ENCODE assay signal across 17 cellular contexts in genomic region chr17:41340496-41340895, GRCh38. TPM values are rescaled to one million over a fixed set of nuclear protein-coding genes. Genes with fewer than 3 reads are reported as not detected.
DNase-seq lines count a peak whose midpoint lies in the region; ATAC-seq and TF ChIP-seq lines count a peak whose summit lies in the region.
"Had no signal": no experiment of that assay in that cellular context is flagged by ENCODE, and none has a peak within 500 bp of the region (broad histone marks: within the 10 kb centered on the region; RNA-seq: fewer than 3 reads in every experiment).

No MANE protein-coding gene starts in this region.

- WGBS in trophoblast cell (ENCODE audit: extremely low coverage, insufficient coverage, insufficient read length) = no CpG with 5 or more reads among the region's 3 CpGs
- WGBS in psoas muscle, 3 donors = 35 to 44% (median 35%) methylated on average over 3 of the region's 3 CpGs

- H2AFZ ChIP-seq in GM23338 (no peak overlapping the region), trophoblast cell (ENCODE audit: insufficient read depth, low read length, poor library complexity) (no peak overlapping the region)

- peaks cover 19% of the 10 kb centered on the region for H3K9me3 Mint-ChIP-seq in activated CD4-positive, alpha-beta memory T cell treated with anti-CD3 and anti-CD28 coated beads, Interleukin-2, amount 10 ng/mL, durations not matched to agents 7 days and 5 days
- peaks cover 13% of the 10 kb centered on the region for H3K9me3 Mint-ChIP-seq in activated CD4-positive, alpha-beta memory T cell treated with anti-CD3 and anti-CD28 coated beads for 36 hours
- peaks cover 24% of the 10 kb centered on the region for H3K9me3 Mint-ChIP-seq in GM23338
- H3K9me3 Mint-ChIP-seq in central memory CD8-positive, alpha-beta T cell = peaks cover 6% of the 10 kb centered on the region

- no peak overlapping the region for H3K14ac ChIP-seq in trophoblast cell (ENCODE audit: low read length)

- CTCF ChIA-PET in activated CD4-positive, alpha-beta memory T cell treated with anti-CD3 and anti-CD28 coated beads, Interleukin-2, amount 10 ng/mL, durations not matched to agents 7 days and 5 days (lab: Charles Lee) = interaction anchor here (2.2 to 2.4 kb wide), 2 partner anchors 11 to 18 kb away, joined by 9 to 14 read pairs; no protein-coding TSS in a partner anchor
- CTCF ChIA-PET in activated CD4-positive, alpha-beta memory T cell treated with anti-CD3 and anti-CD28 coated beads for 36 hours (lab: Charles Lee) = interaction anchor here (1.3 to 2.8 kb wide), 3 partner anchors 11 to 209 kb away, joined by 3 to 10 read pairs (median 6); no protein-coding TSS in a partner anchor

- H4K12ac ChIP-seq in trophoblast cell (ENCODE audit: low read depth, low read length) = no peak overlapping the region

- H3K36me3 ChIP-seq in GM23338 (ENCODE audit: insufficient read depth) (no peaks in the 10 kb centered on the region), trophoblast cell (ENCODE audit: control insufficient read depth in 1 of 2, insufficient read depth in 2 of 2, low read length in 2 of 2) (no peaks in the 10 kb centered on the region), psoas muscle (ENCODE audit: insufficient read depth in 1 of 2, low read depth in 1 of 2) (no peaks in the 10 kb centered on the region)
- H3K36me3 ChIP-seq: stomach had no signal

- H2BK12ac ChIP-seq in trophoblast cell (ENCODE audit: low read length) = no peak overlapping the region

- POLR2A ChIA-PET in activated CD4-positive, alpha-beta memory T cell treated with anti-CD3 and anti-CD28 coated beads, Interleukin-2, amount 10 ng/mL, durations not matched to agents 7 days and 5 days (lab: Charles Lee) = interaction anchor here (1.6 to 2.3 kb wide), 2 partner anchors 32 to 63 kb away, joined by 4 to 13 read pairs; partner anchors contain the start of gene KRTAP16-1
- POLR2A ChIA-PET in activated CD4-positive, alpha-beta memory T cell treated with anti-CD3 and anti-CD28 coated beads for 36 hours (lab: Charles Lee) = interaction anchor here (1.5 to 1.8 kb wide), 2 partner anchors 64 to 326 kb away, joined by 4 to 6 read pairs; no protein-coding TSS in a partner anchor

- H3K79me2 ChIP-seq in GM23338 (replicated peaks; ENCODE audit: insufficient read depth) (no peaks in the 10 kb centered on the region), trophoblast cell (ENCODE audit: control insufficient read depth, insufficient read depth, low read length, poor library complexity) (peaks cover 2% of the 10 kb centered on the region)

- no peaks in the 10 kb centered on the region for H4K20me1 ChIP-seq in GM23338 (replicated peaks; ENCODE audit: insufficient read depth)

- H3K4me3 ChIP-seq in GM23338 (no peak overlapping the region), trophoblast cell (ENCODE audit: low read depth, low read length) (no peak overlapping the region), psoas muscle (no peak overlapping the region)
- H3K4me3 ChIP-seq: stomach had no signal

- H3K18ac ChIP-seq in trophoblast cell (ENCODE audit: low read length) = no peak overlapping the region

- peaks cover 15% of the 10 kb centered on the region for H3K36me3 Mint-ChIP-seq in activated CD4-positive, alpha-beta memory T cell treated with anti-CD3 and anti-CD28 coated beads, Interleukin-2, amount 10 ng/mL, durations not matched to agents 7 days and 5 days (ENCODE audit: low read depth)
- H3K36me3 Mint-ChIP-seq in activated CD4-positive, alpha-beta memory T cell treated with anti-CD3 and anti-CD28 coated beads for 36 hours = peaks cover 12% of the 10 kb centered on the region
- no peaks in the 10 kb centered on the region; the same call in 2 of the 3 replicates for H3K36me3 Mint-ChIP-seq in GM23338 (ENCODE audit: low read depth)
- peaks cover 20% of the 10 kb centered on the region for H3K36me3 Mint-ChIP-seq in central memory CD8-positive, alpha-beta T cell (ENCODE audit: insufficient read depth)

- H3K4me1 ChIP-seq in GM23338 (ENCODE audit: insufficient read depth) (no peaks in the 10 kb centered on the region), trophoblast cell (ENCODE audit: control insufficient read depth in 1 of 2, insufficient read depth in 2 of 2, low read length in 2 of 2) (peaks cover 3 to 5% of the 10 kb centered on the region in 2 experiments), psoas muscle (no peaks in the 10 kb centered on the region)

- peak overlapping the region; percentile 86 for H3K27ac Mint-ChIP-seq in activated CD4-positive, alpha-beta memory T cell treated with anti-CD3 and anti-CD28 coated beads, Interleukin-2, amount 10 ng/mL, durations not matched to agents 7 days and 5 days
- no peak overlapping the region for H3K27ac Mint-ChIP-seq in activated CD4-positive, alpha-beta memory T cell treated with anti-CD3 and anti-CD28 coated beads for 36 hours
- no peak overlapping the region for H3K27ac Mint-ChIP-seq in GM23338
- H3K27ac Mint-ChIP-seq in central memory CD8-positive, alpha-beta T cell (ENCODE audit: low read depth) = peak overlapping the region; percentile 98

- H3K9me3 ChIP-seq in trophoblast cell (ENCODE audit: insufficient read depth, low read depth, low read length) (peaks cover 3% of the 10 kb centered on the region), psoas muscle (no peaks in the 10 kb centered on the region)

- no peak for TF ChIP-seq CTCF in GM23338 (conservative IDR thresholded peaks at IDR 0.05; ENCODE audit: low read depth in 2 of 2)
- TF ChIP-seq CTCF in psoas muscle (IDR thresholded peaks at IDR 0.05) = no peak

- H4K8ac ChIP-seq in trophoblast cell (ENCODE audit: low read depth, low read length) = no peak overlapping the region

- H3K4me3 Mint-ChIP-seq in activated CD4-positive, alpha-beta memory T cell treated with anti-CD3 and anti-CD28 coated beads, Interleukin-2, amount 10 ng/mL, durations not matched to agents 7 days and 5 days = no peak overlapping the region
- H3K4me3 Mint-ChIP-seq in activated CD4-positive, alpha-beta memory T cell treated with anti-CD3 and anti-CD28 coated beads for 36 hours = no peak overlapping the region
- no peak overlapping the region for H3K4me3 Mint-ChIP-seq in GM23338
- peak overlapping the region; percentile 67 for H3K4me3 Mint-ChIP-seq in central memory CD8-positive, alpha-beta T cell

- no peak overlapping the region for H3K4me2 ChIP-seq in GM23338
- no peak overlapping the region for H3K4me2 ChIP-seq in trophoblast cell (ENCODE audit: low read length)

- peak overlapping the region; percentile 54 for H2BK120ac ChIP-seq in trophoblast cell (ENCODE audit: insufficient read depth, low read length, poor library complexity)

- intact Hi-C loops in activated CD4-positive, alpha-beta memory T cell treated with anti-CD3 and anti-CD28 coated beads for 36 hours (cut with micrococcal nuclease) = loop anchor here (5.0 kb wide), 1 partner anchor 327 kb away; no protein-coding TSS in a partner anchor
- intact Hi-C loops in psoas muscle (cut with DNase I) = no loop called here

- peaks cover 18% of the 10 kb centered on the region for H3K27me3 Mint-ChIP-seq in activated CD4-positive, alpha-beta memory T cell treated with anti-CD3 and anti-CD28 coated beads, Interleukin-2, amount 10 ng/mL, durations not matched to agents 7 days and 5 days
- H3K27me3 Mint-ChIP-seq in activated CD4-positive, alpha-beta memory T cell treated with anti-CD3 and anti-CD28 coated beads for 36 hours = peaks cover 1% of the 10 kb centered on the region
- H3K27me3 Mint-ChIP-seq in GM23338 (ENCODE audit: insufficient read depth, low read depth, poor library complexity) = peaks cover 5% of the 10 kb centered on the region
- no peaks in the 10 kb centered on the region for H3K27me3 Mint-ChIP-seq in central memory CD8-positive, alpha-beta T cell

- H3K27ac ChIP-seq in GM23338 (ENCODE audit: low read depth) = no peak overlapping the region
- H3K27ac ChIP-seq in trophoblast cell (ENCODE audit: low read depth, low read length) = no peak overlapping the region
- no peak overlapping the region for H3K27ac ChIP-seq in psoas muscle
- H3K27ac ChIP-seq: stomach had no signal

- DNase-seq in activated CD4-positive, alpha-beta memory T cell treated with anti-CD3 and anti-CD28 coated beads, Interleukin-2, amount 10 ng/mL, durations not matched to agents 7 days and 5 days = no peak
- DNase-seq in activated CD4-positive, alpha-beta memory T cell treated with anti-CD3 and anti-CD28 coated beads for 36 hours = no peak
- DNase-seq in GM23338 (ENCODE audit: low spot score) = peak; percentile 17
- DNase-seq in central memory CD8-positive, alpha-beta T cell (ENCODE audit: low spot score in 2 of 2) = no peak
- DNase-seq in trophoblast cell = peak in 1 of 2 donors; percentile 35
- DNase-seq in psoas muscle = no peak
- no peak for DNase-seq in activated effector memory CD4-positive, alpha-beta T cell treated with Interleukin-2 at 50 U/mL for 16 hours
- no peak for DNase-seq in NCI-H2171 (lab: John Stamatoyannopoulos, UW)
- DNase-seq: aorta, DMS53, mesendoderm, nucleus accumbens, SIG-M5, stomach had no signal

- H3K4ac ChIP-seq in trophoblast cell (ENCODE audit: low read depth, low read length) = no peak overlapping the region

- H3K79me1 ChIP-seq in trophoblast cell (ENCODE audit: low read length) = peaks cover 1% of the 10 kb centered on the region

- no peaks in the 10 kb centered on the region for H3K27me3 ChIP-seq in GM23338 (ENCODE audit: insufficient read depth)
- no peaks in the 10 kb centered on the region for H3K27me3 ChIP-seq in trophoblast cell (ENCODE audit: insufficient read depth, low read length)
- H3K27me3 ChIP-seq in psoas muscle (ENCODE audit: insufficient read depth in 3 of 3, low read length in 2 of 3) = no peaks in the 10 kb centered on the region
- H3K27me3 ChIP-seq: stomach had no signal

- peak overlapping the region; percentile 25 for H2AK5ac ChIP-seq in trophoblast cell (ENCODE audit: low read length)

- H2BK5ac ChIP-seq in trophoblast cell (ENCODE audit: low read depth, low read length, poor library complexity) = no peak overlapping the region

- H3K9me2 ChIP-seq in GM23338 (ENCODE audit: insufficient read depth) = peaks cover 4% of the 10 kb centered on the region; the same call in 1 of the 2 replicates

- no peak for ATAC-seq in GM23338
- no peak for ATAC-seq in central memory CD8-positive, alpha-beta T cell (replicated peaks; ENCODE audit: extremely low read depth, poor library complexity, severe bottlenecking)
- no peak for ATAC-seq in psoas muscle

- no peaks in the 10 kb centered on the region for H3F3A ChIP-seq in GM23338 (replicated peaks; ENCODE audit: low read depth)

- H3K4me1 Mint-ChIP-seq in activated CD4-positive, alpha-beta memory T cell treated with anti-CD3 and anti-CD28 coated beads, Interleukin-2, amount 10 ng/mL, durations not matched to agents 7 days and 5 days = peaks cover 49% of the 10 kb centered on the region
- H3K4me1 Mint-ChIP-seq in activated CD4-positive, alpha-beta memory T cell treated with anti-CD3 and anti-CD28 coated beads for 36 hours (ENCODE audit: low read depth) = peaks cover 69% of the 10 kb centered on the region
- H3K4me1 Mint-ChIP-seq in GM23338 = no peaks in the 10 kb centered on the region
- peaks cover 60% of the 10 kb centered on the region for H3K4me1 Mint-ChIP-seq in central memory CD8-positive, alpha-beta T cell

- no peak overlapping the region for H3K23ac ChIP-seq in trophoblast cell (ENCODE audit: low read length)

- H4K91ac ChIP-seq in trophoblast cell (ENCODE audit: low read depth, low read length) = no peak overlapping the region

- H3K9ac ChIP-seq in trophoblast cell (ENCODE audit: low read length) = no peak overlapping the region

RNA-seq across cellular contexts. Expression of gene KRT33A, which starts 10.1 kb away (rescaled TPM):
- not detected for total RNA-seq in activated CD4-positive, alpha-beta memory T cell treated with anti-CD3 and anti-CD28 coated beads, Interleukin-2, amount 10 ng/mL, durations not matched to agents 7 days and 5 days
- not detected for total RNA-seq in activated CD4-positive, alpha-beta memory T cell treated with anti-CD3 and anti-CD28 coated beads for 36 hours
- not detected in 2 replicates for total RNA-seq in GM23338 (2014; rRNA removed; shearing (Covaris generic))
- polyA plus RNA-seq in GM23338 (2016; fragmentation: Nextera tagmentation; extraction: Ambion mirVana) (not detected in 2 replicates), psoas muscle (not detected)
- not detected in 2 replicates for polyA plus RNA-seq in trophoblast cell (2013)
- total RNA-seq in psoas muscle = not detected
- total RNA-seq: aorta, dermis microvascular lymphatic vessel endothelial cell, HT1080, skeletal muscle tissue, stomach had no signal
- polyA plus RNA-seq: aorta had no signal

RNA-seq across cellular contexts. Expression of gene KRTAP17-1, which starts 25.0 kb away (rescaled TPM):
- total RNA-seq in activated CD4-positive, alpha-beta memory T cell treated with anti-CD3 and anti-CD28 coated beads, Interleukin-2, amount 10 ng/mL, durations not matched to agents 7 days and 5 days = not detected
- not detected for total RNA-seq in activated CD4-positive, alpha-beta memory T cell treated with anti-CD3 and anti-CD28 coated beads for 36 hours
- total RNA-seq in GM23338 (2014; rRNA removed; shearing (Covaris generic)) = not detected in 2 replicates
- polyA plus RNA-seq in GM23338 (2016; fragmentation: Nextera tagmentation; extraction: Ambion mirVana) (not detected in 2 replicates), psoas muscle (not detected)
- not detected in 2 replicates for polyA plus RNA-seq in trophoblast cell (2013)
- total RNA-seq in psoas muscle = not detected
- total RNA-seq: aorta, dermis microvascular lymphatic vessel endothelial cell, HT1080, skeletal muscle tissue, stomach had no signal
- polyA plus RNA-seq: aorta, stomach had no signal

RNA-seq across cellular contexts. Expression of gene KRT33B, which starts 29.1 kb away (rescaled TPM):
- total RNA-seq in activated CD4-positive, alpha-beta memory T cell treated with anti-CD3 and anti-CD28 coated beads, Interleukin-2, amount 10 ng/mL, durations not matched to agents 7 days and 5 days = not detected
- total RNA-seq in activated CD4-positive, alpha-beta memory T cell treated with anti-CD3 and anti-CD28 coated beads for 36 hours = not detected
- not detected in 2 replicates for total RNA-seq in GM23338 (2014; rRNA removed; shearing (Covaris generic))
- polyA plus RNA-seq in GM23338 (2016; fragmentation: Nextera tagmentation; extraction: Ambion mirVana) (not detected in 2 replicates), psoas muscle (not detected)
- polyA plus RNA-seq in trophoblast cell (2013) = 0.03 and 0.04 TPM in 2 replicates
- total RNA-seq in psoas muscle = not detected
- total RNA-seq: aorta, dermis microvascular lymphatic vessel endothelial cell, HT1080, skeletal muscle tissue, stomach had no signal
- polyA plus RNA-seq: aorta, stomach had no signal

RNA-seq across cellular contexts. Expression of gene KRTAP16-1, which starts 31.4 kb away (rescaled TPM):
- total RNA-seq in activated CD4-positive, alpha-beta memory T cell treated with anti-CD3 and anti-CD28 coated beads, Interleukin-2, amount 10 ng/mL, durations not matched to agents 7 days and 5 days = under 1 TPM in 1 of 2 experiments, not detected in 1; 0.13 TPM
- not detected for total RNA-seq in activated CD4-positive, alpha-beta memory T cell treated with anti-CD3 and anti-CD28 coated beads for 36 hours
- total RNA-seq in GM23338 (2014; rRNA removed; shearing (Covaris generic)) = not detected in 2 replicates
- polyA plus RNA-seq in GM23338 (2016; fragmentation: Nextera tagmentation; extraction: Ambion mirVana) (not detected in 2 replicates), psoas muscle (not detected)
- not detected in 2 replicates for polyA plus RNA-seq in trophoblast cell (2013)
- total RNA-seq in psoas muscle = not detected
- total RNA-seq: aorta, dermis microvascular lymphatic vessel endothelial cell, HT1080, skeletal muscle tissue, stomach had no signal
- polyA plus RNA-seq: aorta, stomach had no signal

RNA-seq across cellular contexts. Expression of gene KRTAP29-1, which starts 37.8 kb away (rescaled TPM):
- total RNA-seq in activated CD4-positive, alpha-beta memory T cell treated with anti-CD3 and anti-CD28 coated beads, Interleukin-2, amount 10 ng/mL, durations not matched to agents 7 days and 5 days = not detected
- total RNA-seq in activated CD4-positive, alpha-beta memory T cell treated with anti-CD3 and anti-CD28 coated beads for 36 hours = not detected
- total RNA-seq in GM23338 (2014; rRNA removed; shearing (Covaris generic)) = not detected in 2 replicates
- polyA plus RNA-seq in GM23338 (2016; fragmentation: Nextera tagmentation; extraction: Ambion mirVana) (not detected in 2 replicates), psoas muscle (not detected)
- polyA plus RNA-seq in trophoblast cell (2013) = not detected in 2 replicates
- total RNA-seq in psoas muscle = not detected
- total RNA-seq: aorta, dermis microvascular lymphatic vessel endothelial cell, HT1080, skeletal muscle tissue, stomach had no signal
- polyA plus RNA-seq: aorta, stomach had no signal

Comparison
In these comparisons a context has a peak if more than half of its experiments do, and no peak if none do; other contexts are left out.
1. H3K27ac Mint-ChIP-seq: peak in activated CD4-positive, alpha-beta memory T cell treated with anti-CD3 and anti-CD28 coated beads, Interleukin-2, amount 10 ng/mL, durations not matched to agents 7 days and 5 days (single experiment) and central memory CD8-positive, alpha-beta T cell (single experiment); none in activated CD4-positive, alpha-beta memory T cell treated with anti-CD3 and anti-CD28 coated beads for 36 hours (single experiment) and GM23338 (single experiment).